Comparison of ENCODE assay signal across 34 cellular contexts in the genomic region with DNA sequence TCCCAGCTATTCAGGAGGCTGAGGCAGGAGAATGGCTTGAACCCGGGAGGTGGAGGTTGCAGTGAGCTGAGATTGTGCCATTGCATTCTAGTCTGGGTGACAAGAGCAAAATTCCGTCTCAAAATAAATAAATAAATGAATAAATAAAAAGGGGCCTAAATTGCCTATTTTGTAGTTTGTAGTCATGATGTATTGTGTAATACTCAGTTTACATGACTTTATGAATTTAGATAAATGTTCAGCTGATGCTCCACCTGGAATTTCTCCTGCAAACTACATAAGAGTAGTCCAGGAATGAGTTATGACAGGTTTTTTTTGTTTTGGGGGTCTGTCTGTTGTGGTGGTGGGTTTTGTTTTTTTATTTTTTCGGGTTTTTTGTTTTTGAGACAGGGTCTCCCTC.
"Had no signal": no experiment of that assay in that cellular context is flagged by ENCODE, and none has a peak within 500 bp of the region (broad histone marks: within the 10 kb centered on the region; RNA-seq: fewer than 3 reads in every experiment).

No MANE protein-coding gene starts in this region.

- H3K27me3 ChIP-seq: MG63 had no signal

- H3K4me3 ChIP-seq: MG63 had no signal

- H3K9me3 ChIP-seq: MG63 had no signal

- DNase-seq: Karpas-422, Kasumi-1, MG63, MM.1S, MV-4-11, NCI-H1048, NCI-H1092, NCI-H1092 treated with DMSO at 0.1 percent for 48 hours, NCI-H1105, NCI-H1105 treated with DMSO at 0.1 percent for 48 hours, NCI-H1417, NCI-H1417 treated with DMSO at 0.1 percent for 48 hours, NCI-H1436, NCI-H1436 treated with DMSO at 0.1 percent for 48 hours, NCI-H1694, NCI-H1694 treated with DMSO at 0.1 percent for 48 hours, NCI-H187, NCI-H187 treated with DMSO at 0.1 percent for 48 hours, NCI-H1930, NCI-H2029, NCI-H2029 treated with DMSO at 0.1 percent for 48 hours, NCI-H2081, NCI-H2081 treated with DMSO at 0.1 percent for 48 hours, NCI-H2107, NCI-H2171, NCI-H2171 treated with DMSO at 0.1 percent for 48 hours, NCI-H2227 treated with DMSO at 0.1 percent for 48 hours, NCI-H226, NCI-H345, NCI-H446, NCI-H446 treated with DMSO at 0.1 percent for 48 hours, NCI-H510A, NCI-H510A treated with DMSO at 0.1 percent for 48 hours, NCI-H524 had no signal
